In genomic region chr1:33471416-33471815, GRCh38 we compare ENCODE assay signal across 13 cellular contexts. TPM values are rescaled to one million over a fixed set of nuclear protein-coding genes. Genes with fewer than 3 reads are reported as not detected.
DNase-seq lines count a peak whose midpoint lies in the region; FAIRE-seq and TF ChIP-seq lines count a peak whose summit lies in the region.
"Had no signal": no experiment of that assay in that cellular context is flagged by ENCODE, and none has a peak within 500 bp of the region (broad histone marks: within the 10 kb centered on the region; RNA-seq: fewer than 3 reads in every experiment).

No MANE protein-coding gene starts in this region.

- BruUV-seq in mammary epithelial cell (replicated peaks; lab: Mats Ljungman, UMichigan) = no TSS peak

- H3K4me1 ChIP-seq in mammary epithelial cell (ENCODE audit: insufficient read depth, low read length) (peaks cover 19% of the 10 kb centered on the region), breast epithelium (peaks cover 0 to 3% of the 10 kb centered on the region in 2 donors), transverse colon (peaks cover 5 to 31% (median 15%) of the 10 kb centered on the region in 4 donors)

- no peak for TF ChIP-seq CTCF in mammary epithelial cell (conservative IDR thresholded peaks at IDR 0.05 in 1 of 2, IDR thresholded peaks at IDR 0.05 in 1 of 2; ENCODE audit: extremely low read depth in 1 of 2, insufficient read depth in 1 of 2, low read depth in 1 of 2, low read length in 2 of 2)
- TF ChIP-seq CTCF in breast epithelium (IDR thresholded peaks at IDR 0.05) = no peak
- TF ChIP-seq CTCF in SU-DHL-6 (IDR thresholded peaks at IDR 0.05; ENCODE audit: insufficient read depth, low read length, poor library complexity, severe bottlenecking) = no peak
- no peak for TF ChIP-seq CTCF in transverse colon (IDR thresholded peaks at IDR 0.05)

- in situ Hi-C loops in mammary epithelial cell (cut with MboI; ENCODE audit: low sequenced_read_pairs in 2 of 2) = loop anchor here in 1 of 2 donors (5.0 to 25.0 kb wide), 2 partner anchors 109 to 174 kb away; no protein-coding TSS in a partner anchor
- in situ Hi-C loops in transverse colon (cut with MboI; ENCODE audit: low pct_ligation_motif_present in 1 of 4, low pct_unique_long_range_greater_than_20kb in 1 of 4, low sequenced_read_pairs in 3 of 4) = loop anchor here in 2 of 4 donors (10.0 to 25.0 kb wide), 3 partner anchors 109 to 184 kb away; no protein-coding TSS in a partner anchor

- no peaks in the 10 kb centered on the region for H3K9me3 ChIP-seq in mammary epithelial cell (replicated peaks; ENCODE audit: insufficient read depth, low read length)
- H3K9me3 ChIP-seq in breast epithelium = no peaks in the 10 kb centered on the region
- H3K9me3 ChIP-seq in SU-DHL-6 (ENCODE audit: insufficient read depth, low read length) = no peaks in the 10 kb centered on the region
- no peaks in the 10 kb centered on the region for H3K9me3 ChIP-seq in transverse colon
- H3K9me3 ChIP-seq: SJCRH30, thyroid gland had no signal

- H3K36me3 ChIP-seq in mammary epithelial cell (ENCODE audit: insufficient read depth, low read length) (no peaks in the 10 kb centered on the region), breast epithelium (no peaks in the 10 kb centered on the region), SU-DHL-6 (ENCODE audit: low read length) (no peaks in the 10 kb centered on the region), transverse colon (no peaks in the 10 kb centered on the region)
- H3K36me3 ChIP-seq: SJCRH30, thyroid gland had no signal

- no peak overlapping the region for H3K9ac ChIP-seq in mammary epithelial cell (ENCODE audit: insufficient read depth, low read length)
- no peak overlapping the region for H3K9ac ChIP-seq in SU-DHL-6 (ENCODE audit: low read length)

- CTCF ChIA-PET in mammary epithelial cell (lab: Charles Lee; ENCODE audit: low non-redundant PET) = interaction anchor here (0.6 to 2.1 kb wide), 3 partner anchors 176 to 356 kb away, joined by 5 to 10 read pairs (median 7); no protein-coding TSS in a partner anchor

- H3K4me3 ChIP-seq in mammary epithelial cell (replicated peaks in 1 of 3; ENCODE audit: insufficient read depth in 1 of 3, low read depth in 2 of 3, low read length in 3 of 3) (no peak overlapping the region), breast epithelium (no peak overlapping the region), SU-DHL-6 (ENCODE audit: insufficient read depth, low read length, poor library complexity, severe bottlenecking) (no peak overlapping the region), transverse colon (no peak overlapping the region)

- no peaks in the 10 kb centered on the region for H3F3A ChIP-seq in SU-DHL-6 (ENCODE audit: insufficient read depth)

- H3K79me2 ChIP-seq in mammary epithelial cell (ENCODE audit: insufficient read depth, low read length) (peaks cover 16% of the 10 kb centered on the region), SU-DHL-6 (ENCODE audit: insufficient read depth, low read length) (no peaks in the 10 kb centered on the region; the same call in 1 of the 2 replicates)

- DNase-seq in mammary epithelial cell (no peak), breast epithelium (ENCODE audit: low spot score in 2 of 2) (no peak), kidney tubule cell (ENCODE audit: low spot score) (peak; percentile 12), transverse colon (no peak), NOMO-1 (lab: John Stamatoyannopoulos, UW; ENCODE audit: unreplicated experiment in 2 of 2) (no peak), ureter (ENCODE audit: low spot score) (no peak), HTR-8/SVneo (ENCODE audit: insufficient read length, low spot score) (no peak)
- DNase-seq: NCI-H1694, NCI-H526 treated with DMSO at 0.1 percent for 48 hours, retina, SJCRH30, thyroid gland had no signal

- no peaks in the 10 kb centered on the region for H3K27me3 ChIP-seq in mammary epithelial cell (ENCODE audit: insufficient read depth, low read length)
- no peaks in the 10 kb centered on the region for H3K27me3 ChIP-seq in breast epithelium
- no peaks in the 10 kb centered on the region for H3K27me3 ChIP-seq in SU-DHL-6 (ENCODE audit: low read length)
- H3K27me3 ChIP-seq in transverse colon = no peaks in the 10 kb centered on the region
- H3K27me3 ChIP-seq: SJCRH30, thyroid gland had no signal

- no peaks in the 10 kb centered on the region for H3K9me2 ChIP-seq in SU-DHL-6 (replicated peaks; ENCODE audit: insufficient read depth, low read length)

- TF ChIP-seq POLR2A in breast epithelium (IDR thresholded peaks at IDR 0.05) = no peak
- no peak for TF ChIP-seq POLR2A in transverse colon (IDR thresholded peaks at IDR 0.05)

- H2AFZ ChIP-seq in mammary epithelial cell (ENCODE audit: low read depth, low read length) (peak overlapping the region; percentile 81), SU-DHL-6 (ENCODE audit: low read depth, low read length, severe bottlenecking) (peak overlapping the region; percentile 52)

- TF ChIP-seq EP300 in transverse colon (IDR thresholded peaks at IDR 0.05; ENCODE audit: low read depth) = no peak

- 64% methylated on average over 4 of the region's 4 CpGs for WGBS in mammary epithelial cell (ENCODE audit: low coverage, missing lambda C conversion rate)
- 90 to 95% methylated on average over 4 of the region's 4 CpGs for WGBS in transverse colon (ENCODE audit: low coverage in 1 of 2), 2 donors

- intact Hi-C loops in mammary epithelial cell (cut with micrococcal nuclease) (loop anchor here (5.0 kb wide), 1 partner anchor 374 kb away; no protein-coding TSS in a partner anchor), breast epithelium (cut with DNase I; ENCODE audit: low total_unique reads) (no loop called here), transverse colon (cut with DNase I; ENCODE audit: low total_unique reads) (no loop called here)

- H3K4me2 ChIP-seq in mammary epithelial cell (ENCODE audit: insufficient read depth, low read depth, low read length) = no peak overlapping the region
- peak overlapping the region; percentile 63 for H3K4me2 ChIP-seq in SU-DHL-6 (ENCODE audit: low read depth, low read length, poor library complexity, severe bottlenecking)

- no peaks in the 10 kb centered on the region for H4K20me1 ChIP-seq in mammary epithelial cell (ENCODE audit: insufficient read depth, low read length)
- no peaks in the 10 kb centered on the region for H4K20me1 ChIP-seq in SU-DHL-6 (ENCODE audit: low read depth, low read length)

- FAIRE-seq in HTR-8/SVneo (lab: Jason Lieb, UNC) = no peak

- H3K27ac ChIP-seq in mammary epithelial cell (ENCODE audit: insufficient read depth, low read depth, low read length) = no peak overlapping the region
- peak overlapping the region in 1 of 2 donors; percentile 75 for H3K27ac ChIP-seq in breast epithelium
- H3K27ac ChIP-seq in SU-DHL-6 (ENCODE audit: low read depth, low read length) = no peak overlapping the region
- peak overlapping the region; percentile 69 to 85 (median 81) for H3K27ac ChIP-seq in transverse colon

- dilution Hi-C loops in mammary epithelial cell (cut with HindIII; ENCODE audit: low sequenced_read_pairs) = loop anchor here (10.0 kb wide), 1 partner anchor 327 kb away; no protein-coding TSS in a partner anchor

RNA-seq across cellular contexts. Expression of gene ZSCAN20, which starts 1.0 kb away (rescaled TPM):
- total RNA-seq in mammary epithelial cell = 1 to 10 TPM; 5.3 to 8.0 TPM
- polyA plus RNA-seq in mammary epithelial cell = 1.3 TPM
- polyA minus RNA-seq in mammary epithelial cell = 6.2 TPM
- total RNA-seq in breast epithelium = 1 to 10 TPM; 4.2 to 7.9 (median 7.5) TPM
- 1 to 10 TPM; 3.7 to 5.7 (median 4.7) TPM for total RNA-seq in transverse colon
- 5.8 TPM for total RNA-seq in ureter

RNA-seq across cellular contexts. Expression of gene PHC2, which starts 40.5 kb away (rescaled TPM):
- total RNA-seq in mammary epithelial cell (100 to 1,000 TPM; 136 to 140 TPM), breast epithelium (100 to 1,000 TPM; 103 to 214 (median 134) TPM), transverse colon (10 to 100 TPM; 52.7 to 68.9 (median 59.8) TPM), ureter (107 TPM)
- 106 TPM for polyA plus RNA-seq in mammary epithelial cell
- 144 TPM for polyA minus RNA-seq in mammary epithelial cell

Comparison
In these comparisons a context has a peak if more than half of its experiments do, and no peak if none do; other contexts are left out.
1. H3K27ac ChIP-seq: peak in transverse colon (4 of 4); none in mammary epithelial cell (single experiment) and SU-DHL-6 (single experiment).